ENCODE assay signal across 15 cellular contexts in the genomic region with DNA sequence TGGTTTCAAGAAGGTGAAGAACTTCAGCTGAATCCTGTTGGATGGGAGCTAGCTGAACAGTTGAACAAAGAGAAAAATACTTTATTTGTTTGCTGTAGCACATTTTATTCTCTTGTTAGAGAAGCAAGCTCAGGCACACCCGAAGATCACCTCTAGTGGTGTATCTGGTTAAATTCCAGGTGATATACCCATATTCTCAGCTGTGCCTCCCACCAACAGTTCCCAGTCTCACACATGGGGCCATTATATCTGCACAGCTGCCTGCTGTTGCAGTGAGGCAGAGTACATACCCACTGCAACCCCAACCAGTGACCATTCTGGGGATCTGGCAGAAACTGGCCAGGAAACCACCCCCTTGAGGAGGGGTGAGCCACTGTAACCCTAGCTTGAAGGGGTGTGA. TPM values are rescaled to one million over a fixed set of nuclear protein-coding genes. Genes with fewer than 3 reads are reported as not detected.
DNase-seq lines count a peak whose midpoint lies in the region; ATAC-seq, FAIRE-seq and TF ChIP-seq lines count a peak whose summit lies in the region.
"Had no signal": no experiment of that assay in that cellular context is flagged by ENCODE, and none has a peak within 500 bp of the region (broad histone marks: within the 10 kb centered on the region; RNA-seq: fewer than 3 reads in every experiment).

No MANE protein-coding gene starts in this region.

- H4K12ac ChIP-seq in trophoblast cell (ENCODE audit: low read depth, low read length) = no peak overlapping the region

- H3K27ac Mint-ChIP-seq in effector memory CD8-positive, alpha-beta T cell = no peak overlapping the region

- no peak overlapping the region for H3K4me3 ChIP-seq in MM.1S (ENCODE audit: low read length)
- H3K4me3 ChIP-seq in trophoblast cell (ENCODE audit: low read depth, low read length) = no peak overlapping the region
- H3K4me3 ChIP-seq: GM23248 had no signal

- H3K79me2 ChIP-seq in MM.1S (ENCODE audit: low read length) = peaks cover 100% of the 10 kb centered on the region
- peaks cover 2% of the 10 kb centered on the region for H3K79me2 ChIP-seq in trophoblast cell (ENCODE audit: control insufficient read depth, insufficient read depth, low read length, poor library complexity)

- DNase-seq in H54 (ENCODE audit: insufficient read length, low spot score) (no peak), MM.1S (no peak), trophoblast cell (no peak), AG08395 (ENCODE audit: low spot score) (no peak), HK-2 (ENCODE audit: unreplicated experiment) (no peak), germinal center (ENCODE audit: low spot score) (no peak)
- no peak for DNase-seq in effector memory CD8-positive, alpha-beta T cell
- DNase-seq: DMS153, GM23248, NCI-H1417, NCI-H2029 treated with DMSO at 0.1 percent for 48 hours, NCI-H510A, NCI-H82, SIG-M5 had no signal

- no peak for TF ChIP-seq POLR2A in H54 (IDR thresholded peaks at IDR 0.05; ENCODE audit: low read depth, low read length)

- H3K27ac ChIP-seq in MM.1S (ENCODE audit: low read length) (no peak overlapping the region), trophoblast cell (ENCODE audit: low read depth, low read length) (no peak overlapping the region)
- H3K27ac ChIP-seq: C4-2B, GM23248 had no signal

- no peaks in the 10 kb centered on the region for H3F3A ChIP-seq in MM.1S (ENCODE audit: insufficient read depth, low read length)

- H3K4ac ChIP-seq in trophoblast cell (ENCODE audit: low read depth, low read length) = peak overlapping the region; percentile 86

- H3K79me1 ChIP-seq in trophoblast cell (ENCODE audit: low read length) = no peaks in the 10 kb centered on the region

- H3K4me1 Mint-ChIP-seq in effector memory CD8-positive, alpha-beta T cell (ENCODE audit: low read depth in 2 of 2) = peaks cover 29 to 50% of the 10 kb centered on the region in 2 donors

- H3K9ac ChIP-seq in MM.1S (ENCODE audit: low read length) (no peak overlapping the region), trophoblast cell (ENCODE audit: low read length) (no peak overlapping the region)
- H3K9ac ChIP-seq: GM23248 had no signal

- FAIRE-seq in H54 (lab: Jason Lieb, UNC) = peak; percentile 48

- no peak overlapping the region for H3K23ac ChIP-seq in trophoblast cell (ENCODE audit: low read length)

- H2AFZ ChIP-seq in MM.1S (ENCODE audit: low read length) (no peak overlapping the region), trophoblast cell (ENCODE audit: insufficient read depth, low read length, poor library complexity) (no peak overlapping the region)
- H2AFZ ChIP-seq: GM23248 had no signal

- H3K4me2 ChIP-seq in MM.1S (ENCODE audit: low read depth, low read length) (no peak overlapping the region), trophoblast cell (ENCODE audit: low read length) (no peak overlapping the region)

- H3K27me3 ChIP-seq in MM.1S (replicated peaks; ENCODE audit: insufficient read depth, low read length) = no peaks in the 10 kb centered on the region
- H3K27me3 ChIP-seq in trophoblast cell (ENCODE audit: insufficient read depth, low read length) = no peaks in the 10 kb centered on the region

- WGBS in trophoblast cell (ENCODE audit: extremely low coverage, insufficient coverage, insufficient read length) = no CpG with 5 or more reads among the region's 1 CpG

- no peak overlapping the region for H4K91ac ChIP-seq in trophoblast cell (ENCODE audit: low read depth, low read length)

- H3K27me3 Mint-ChIP-seq in effector memory CD8-positive, alpha-beta T cell = no peaks in the 10 kb centered on the region

- H3K9me3 ChIP-seq in MM.1S (replicated peaks; ENCODE audit: insufficient read depth, low read length) (no peaks in the 10 kb centered on the region), trophoblast cell (ENCODE audit: insufficient read depth, low read depth, low read length) (no peaks in the 10 kb centered on the region)

- no peak overlapping the region for H4K8ac ChIP-seq in trophoblast cell (ENCODE audit: low read depth, low read length)

- H3K18ac ChIP-seq in trophoblast cell (ENCODE audit: low read length) = peak overlapping the region; percentile 80

- peak; percentile 40 for ATAC-seq in effector memory CD8-positive, alpha-beta T cell (replicated peaks)

- H3K14ac ChIP-seq in trophoblast cell (ENCODE audit: low read length) = no peak overlapping the region

- no peak overlapping the region for H2AK5ac ChIP-seq in trophoblast cell (ENCODE audit: low read length)

- no peak overlapping the region for H3K4me3 Mint-ChIP-seq in effector memory CD8-positive, alpha-beta T cell

- peaks cover 22% of the 10 kb centered on the region for H3K36me3 Mint-ChIP-seq in effector memory CD8-positive, alpha-beta T cell (ENCODE audit: insufficient read depth)

- H2BK12ac ChIP-seq in trophoblast cell (ENCODE audit: low read length) = no peak overlapping the region

- no peaks in the 10 kb centered on the region for H3K9me2 ChIP-seq in MM.1S (replicated peaks; ENCODE audit: insufficient read depth, low read length)

- H2BK5ac ChIP-seq in trophoblast cell (ENCODE audit: low read depth, low read length, poor library complexity) = no peak overlapping the region

- peaks cover 4% of the 10 kb centered on the region; the same call in 1 of the 2 replicates for H3K36me3 ChIP-seq in MM.1S (replicated peaks; ENCODE audit: insufficient read depth, low read length)
- peaks cover 9 to 13% of the 10 kb centered on the region in 2 experiments for H3K36me3 ChIP-seq in trophoblast cell (ENCODE audit: control insufficient read depth in 1 of 2, insufficient read depth in 2 of 2, low read length in 2 of 2)

- H4K20me1 ChIP-seq in MM.1S (ENCODE audit: insufficient read depth, low read length) = peaks cover 35% of the 10 kb centered on the region

- no peak overlapping the region for H2BK120ac ChIP-seq in trophoblast cell (ENCODE audit: insufficient read depth, low read length, poor library complexity)

- H3K4me1 ChIP-seq in MM.1S (ENCODE audit: low read length) (no peaks in the 10 kb centered on the region), trophoblast cell (ENCODE audit: control insufficient read depth in 1 of 2, insufficient read depth in 2 of 2, low read length in 2 of 2) (peaks cover 2 to 4% of the 10 kb centered on the region in 2 experiments)

- no peaks in the 10 kb centered on the region for H3K9me3 Mint-ChIP-seq in effector memory CD8-positive, alpha-beta T cell

- 0 out of 2 replicates have a peak, but pooled peaks have one; percentile 4 for TF ChIP-seq CTCF in MM.1S (IDR thresholded peaks at IDR 0.05; ENCODE audit: low read length)

RNA-seq across cellular contexts. Expression of a gene that starts 9.2 kb away (rescaled TPM):
- 19.8 and 20.2 TPM in 2 replicates for polyA plus RNA-seq in trophoblast cell (2013)

RNA-seq across cellular contexts. Expression of a gene that starts 23.5 kb away (rescaled TPM):
- 0.96 and 1.0 TPM in 2 replicates for polyA plus RNA-seq in trophoblast cell (2013)
